ENCODE assay signal across 8 cellular contexts in genomic region chr6:33411632-33412005, GRCh38. TPM values are rescaled to one million over a fixed set of nuclear protein-coding genes. Genes with fewer than 3 reads are reported as not detected.
A peak's percentile ranks its signal among the peaks of the same experiment; 100 is the strongest.
DNase-seq lines count a peak whose midpoint lies in the region; ATAC-seq and TF ChIP-seq lines count a peak whose summit lies in the region.

No MANE protein-coding gene starts in this region.

- intact Hi-C loops in CD4-positive, alpha-beta T cell (cut with DNase I, micrococcal nuclease): loop anchor here (2.0 to 5.0 kb wide), 2 partner anchors 17 to 209 kb away; partner anchors contain the start of genes HSD17B8 (in 1 of the 2), RXRB (in 1 of the 2) and SLC39A7 (in 1 of the 2)
- intact Hi-C loops in OCI-LY7 (cut with micrococcal nuclease; ENCODE audit: unreplicated experiment) (loop anchor here (5.0 to 10.0 kb wide), 2 partner anchors 99 to 207 kb away; partner anchors contain the start of genes HSD17B8, RING1, RXRB and SLC39A7), left colon (cut with DNase I, micrococcal nuclease) (no loop called here)

- no peaks in the 10 kb centered on the region for H3K9me3 ChIP-seq in CD4-positive, alpha-beta T cell (ENCODE audit: control insufficient read depth, low read length)
- H3K9me3 ChIP-seq in OCI-LY7 (ENCODE audit: low read length) (no peaks in the 10 kb centered on the region), endodermal cell (ENCODE audit: control insufficient read depth, low read length) (no peaks in the 10 kb centered on the region), osteoblast (ENCODE audit: low read depth, low read length) (no peaks in the 10 kb centered on the region)

- 58 to 69% methylated on average over 2 to 6 of the region's 6 CpGs for WGBS in endodermal cell (ENCODE audit: insufficient coverage in 1 of 2, insufficient read length in 1 of 2), 2 experiments

- peak overlapping the region; percentile 75 for H3K9ac ChIP-seq in endodermal cell (ENCODE audit: extremely low read depth, low read length, poor library complexity, severe bottlenecking)

- peaks cover 2% of the 10 kb centered on the region; the same call in 1 of the 2 replicates for H4K20me1 ChIP-seq in OCI-LY7 (ENCODE audit: insufficient read depth, low read length)
- H4K20me1 ChIP-seq in osteoblast (ENCODE audit: insufficient read depth, low read length): peaks cover 27% of the 10 kb centered on the region

- H3K9me3 Mint-ChIP-seq in CD4-positive, alpha-beta T cell: no peaks in the 10 kb centered on the region
- H3K9me3 Mint-ChIP-seq in endodermal cell: no peaks in the 10 kb centered on the region

- no TSS peak for BruUV-seq in OCI-LY7 (replicated peaks; lab: Mats Ljungman, UMichigan)

- peaks cover 59% of the 10 kb centered on the region for H3K36me3 Mint-ChIP-seq in CD4-positive, alpha-beta T cell (ENCODE audit: low read depth)
- H3K36me3 Mint-ChIP-seq in endodermal cell (ENCODE audit: low read depth): peaks cover 51% of the 10 kb centered on the region

- ATAC-seq in CD4-positive, alpha-beta T cell (ENCODE audit: poor library complexity): no peak
- ATAC-seq in GM19351 (IDR thresholded peaks at IDR 0.05; ENCODE audit: unreplicated experiment): no peak
- ATAC-seq in left colon: no peak

- H3K4me2 ChIP-seq in OCI-LY7 (ENCODE audit: low read length): peak overlapping the region; percentile 97
- peak overlapping the region; percentile 95 for H3K4me2 ChIP-seq in osteoblast (ENCODE audit: insufficient read depth, low read length)

- no peak for TF ChIP-seq CTCF in CD4-positive, alpha-beta T cell (IDR thresholded peaks at IDR 0.05)
- TF ChIP-seq CTCF in OCI-LY7 (conservative IDR thresholded peaks at IDR 0.05; ENCODE audit: low read length) (no peak), endodermal cell (conservative IDR thresholded peaks at IDR 0.05) (no peak), osteoblast (IDR thresholded peaks at IDR 0.05; ENCODE audit: extremely low read depth, low read depth, low read length) (no peak)

- peak overlapping the region; percentile 98 for H3K27ac Mint-ChIP-seq in CD4-positive, alpha-beta T cell
- H3K27ac Mint-ChIP-seq in endodermal cell: peak overlapping the region; percentile 83

- H3K4me3 Mint-ChIP-seq in CD4-positive, alpha-beta T cell: peak overlapping the region; percentile 94
- peak overlapping the region; percentile 69 for H3K4me3 Mint-ChIP-seq in endodermal cell

- H2AFZ ChIP-seq in OCI-LY7 (ENCODE audit: low read length) (no peak overlapping the region), osteoblast (ENCODE audit: low read length) (no peak overlapping the region)

- H3K27ac ChIP-seq in CD4-positive, alpha-beta T cell (ENCODE audit: low read depth, low read length): peak overlapping the region; percentile 99
- H3K27ac ChIP-seq in OCI-LY7 (ENCODE audit: low read depth, low read length, poor library complexity, severe bottlenecking): peak overlapping the region; percentile 72
- peak overlapping the region; percentile 32 for H3K27ac ChIP-seq in endodermal cell (ENCODE audit: low read depth, low read length)
- peak overlapping the region; percentile 80 for H3K27ac ChIP-seq in osteoblast (ENCODE audit: low read depth, low read length)

- H3K4me3 ChIP-seq in OCI-LY7 (ENCODE audit: low read depth, low read length, poor library complexity, severe bottlenecking): peak overlapping the region; percentile 81
- peak overlapping the region; percentile 95 for H3K4me3 ChIP-seq in endodermal cell (ENCODE audit: low read length)
- H3K4me3 ChIP-seq in osteoblast (ENCODE audit: insufficient read depth, low read length): peak overlapping the region; percentile 85

- H3K79me2 ChIP-seq in OCI-LY7 (ENCODE audit: insufficient read depth, low read depth, low read length) (peaks cover 14% of the 10 kb centered on the region; the same call in 1 of the 2 replicates), osteoblast (ENCODE audit: insufficient read depth, low read length) (peaks cover 56% of the 10 kb centered on the region)

- CTCF ChIA-PET in CD4-positive, alpha-beta T cell (lab: Charles Lee): interaction anchor here (1.2 to 2.7 kb wide), 2 partner anchors 13 to 14 kb away, joined by 3 to 10 read pairs; no protein-coding TSS in a partner anchor
- CTCF ChIA-PET in OCI-LY7 (lab: Charles Lee; ENCODE audit: unreplicated experiment): no interaction called here

- POLR2A ChIA-PET in CD4-positive, alpha-beta T cell (lab: Charles Lee): interaction anchor here (1.1 to 2.8 kb wide), 8 partner anchors 7 to 168 kb away, joined by 3 to 19 read pairs (median 8); partner anchors contain the start of genes BAK1, CUTA, ZBTB22 and ZBTB9
- POLR2A ChIA-PET in OCI-LY7 (lab: Charles Lee): no interaction called here

- peaks cover 71% of the 10 kb centered on the region for H3K36me3 ChIP-seq in OCI-LY7 (ENCODE audit: insufficient read depth, low read length)
- peaks cover 60% of the 10 kb centered on the region for H3K36me3 ChIP-seq in endodermal cell (ENCODE audit: control insufficient read depth, insufficient read depth, low read length)
- H3K36me3 ChIP-seq in osteoblast (ENCODE audit: insufficient read depth, low read length): peaks cover 57% of the 10 kb centered on the region

- no peaks in the 10 kb centered on the region for H3K27me3 ChIP-seq in CD4-positive, alpha-beta T cell (ENCODE audit: control insufficient read depth, insufficient read depth, low read length)
- H3K27me3 ChIP-seq in endodermal cell (ENCODE audit: control insufficient read depth, insufficient read depth, low read length, poor library complexity, severe bottlenecking) (no peaks in the 10 kb centered on the region), osteoblast (ENCODE audit: insufficient read depth, low read length) (no peaks in the 10 kb centered on the region)

- H3K4me1 Mint-ChIP-seq in CD4-positive, alpha-beta T cell (ENCODE audit: low read depth): peaks cover 64% of the 10 kb centered on the region
- H3K4me1 Mint-ChIP-seq in endodermal cell: peaks cover 22% of the 10 kb centered on the region

- DNase-seq in CD4-positive, alpha-beta T cell: no peak
- DNase-seq in OCI-LY7 (ENCODE audit: low spot score) (no peak), endodermal cell (no peak), osteoblast (ENCODE audit: insufficient read length, low spot score, missing footprints) (peak; percentile 25), CD1c-positive myeloid dendritic cell (ENCODE audit: extremely low spot score) (no peak), HPDE6-E6E7 (ENCODE audit: extremely low spot score) (no peak), left colon (no peak)

- no peaks in the 10 kb centered on the region for H3K27me3 Mint-ChIP-seq in CD4-positive, alpha-beta T cell
- no peaks in the 10 kb centered on the region for H3K27me3 Mint-ChIP-seq in endodermal cell (ENCODE audit: insufficient read depth)

- no peaks in the 10 kb centered on the region for H3K9me2 ChIP-seq in OCI-LY7 (ENCODE audit: insufficient read depth, low read length)

- H3K4me1 ChIP-seq in OCI-LY7 (ENCODE audit: insufficient read depth, low read length, poor library complexity, severe bottlenecking) (peaks cover 55% of the 10 kb centered on the region), endodermal cell (ENCODE audit: control insufficient read depth, insufficient read depth, low read length) (no peaks in the 10 kb centered on the region), osteoblast (ENCODE audit: insufficient read depth, low read length) (peaks cover 28% of the 10 kb centered on the region)

RNA-seq across cellular contexts. Expression of gene PHF1, which starts 0.8 kb away (rescaled TPM):
- 100 to 1,000 TPM; 545 to 557 TPM for total RNA-seq in CD4-positive, alpha-beta T cell
- total RNA-seq in OCI-LY7 (2014; rRNA removed; shearing (Covaris generic)): 19.9 and 21.4 TPM in 2 replicates
- total RNA-seq in OCI-LY7 (2022) (30.2 and 35.0 TPM in 2 replicates), endodermal cell (10 to 100 TPM; 71.4 to 75.7 TPM), osteoblast (25.9 and 30.8 TPM in 2 replicates), left colon (10 to 100 TPM; 28.3 to 41.2 TPM)
- polyA plus RNA-seq in endodermal cell (2013, experiment 1 of 2): 71.2 TPM
- 61.2 TPM for polyA plus RNA-seq in endodermal cell (2013, experiment 2 of 2)

RNA-seq across cellular contexts. Expression of gene CUTA, which starts 6.3 kb away (rescaled TPM):
- 100 to 1,000 TPM; 176 to 185 TPM for total RNA-seq in CD4-positive, alpha-beta T cell
- total RNA-seq in OCI-LY7 (2014; rRNA removed; shearing (Covaris generic)): 147 and 164 TPM in 2 replicates
- 165 and 175 TPM in 2 replicates for total RNA-seq in OCI-LY7 (2022)
- total RNA-seq in endodermal cell: 100 to 1,000 TPM; 198 to 219 TPM
- 232 TPM for polyA plus RNA-seq in endodermal cell (2013, experiment 1 of 2)
- polyA plus RNA-seq in endodermal cell (2013, experiment 2 of 2): 195 TPM
- 89.3 and 122 TPM in 2 replicates for total RNA-seq in osteoblast
- total RNA-seq in left colon: 100 to 1,000 TPM; 162 to 169 TPM

RNA-seq across cellular contexts. Expression of gene SYNGAP1, which starts 8.2 kb away (rescaled TPM):
- total RNA-seq in CD4-positive, alpha-beta T cell: 10 to 100 TPM; 62.4 to 63.8 TPM
- total RNA-seq in OCI-LY7 (2014; rRNA removed; shearing (Covaris generic)): 5.4 and 5.6 TPM in 2 replicates
- total RNA-seq in OCI-LY7 (2022) (30.7 and 32.3 TPM in 2 replicates), endodermal cell (10 to 100 TPM; 90.2 to 94.2 TPM), osteoblast (6.9 and 8.8 TPM in 2 replicates), left colon (1 to 10 TPM; 6.8 to 9.1 TPM)
- 63.4 TPM for polyA plus RNA-seq in endodermal cell (2013, experiment 1 of 2)
- 54.7 TPM for polyA plus RNA-seq in endodermal cell (2013, experiment 2 of 2)

RNA-seq across cellular contexts. Expression of gene KIFC1, which starts 20.0 kb away (rescaled TPM):
- total RNA-seq in CD4-positive, alpha-beta T cell: 1 to 10 TPM; 1.2 to 1.6 TPM
- 133 and 138 TPM in 2 replicates for total RNA-seq in OCI-LY7 (2014; rRNA removed; shearing (Covaris generic))
- total RNA-seq in OCI-LY7 (2022) (167 and 176 TPM in 2 replicates), endodermal cell (10 to 100 TPM; 56.6 to 94.3 TPM), osteoblast (3.2 and 4.0 TPM in 2 replicates), left colon (10 to 100 TPM in 1 of 2 donors, 1 to 10 TPM in 1; 4.1 to 14.7 TPM)
- 99.2 TPM for polyA plus RNA-seq in endodermal cell (2013, experiment 1 of 2)
- 95.4 TPM for polyA plus RNA-seq in endodermal cell (2013, experiment 2 of 2)

RNA-seq across cellular contexts. Expression of gene ZBTB9, which starts 42.8 kb away (rescaled TPM):
- 1 to 10 TPM; 5.5 to 5.7 TPM for total RNA-seq in CD4-positive, alpha-beta T cell
- total RNA-seq in OCI-LY7 (2014; rRNA removed; shearing (Covaris generic)): 7.7 and 11.2 TPM in 2 replicates
- 6.8 and 7.3 TPM in 2 replicates for total RNA-seq in OCI-LY7 (2022)
- 10 to 100 TPM; 18.0 to 20.6 TPM for total RNA-seq in endodermal cell
- polyA plus RNA-seq in endodermal cell (2013, experiment 1 of 2): 14.1 TPM
- 12.5 TPM for polyA plus RNA-seq in endodermal cell (2013, experiment 2 of 2)
- total RNA-seq in osteoblast: 4.1 and 4.7 TPM in 2 replicates
- total RNA-seq in left colon: 1 to 10 TPM; 3.9 to 7.9 TPM

Comparison
In these comparisons a context has a peak if more than half of its experiments do, and no peak if none do; other contexts are left out.
1. H3K27ac ChIP-seq: peak in every context shown above with its lines; median percentile 99 in CD4-positive, alpha-beta T cell; 80 in osteoblast; 72 in OCI-LY7; 32 in endodermal cell.
2. RNA of gene PHF1, which starts 0.8 kb away (total RNA-seq): 545 to 557 TPM in CD4-positive, alpha-beta T cell; 71.4 to 75.7 TPM in endodermal cell, 28.3 to 41.2 TPM in left colon, 25.9 to 30.8 TPM in osteoblast and 19.9 to 35.0 TPM in OCI-LY7; every median in the first group is over 4 times any median in the second.
3. intact Hi-C loops: an anchor here in CD4-positive, alpha-beta T cell (2.0 to 5.0 kb wide) and OCI-LY7 (5.0 to 10.0 kb wide); none called in left colon.
4. Peak in every context shown above with its lines, with median percentiles within 50 percentile points of each other: H3K4me3 ChIP-seq.